In genomic region chr14:22500525-22500924, GRCh38 we compare ENCODE assay signal across 18 cellular contexts.
DNase-seq lines count a peak whose midpoint lies in the region; ATAC-seq, FAIRE-seq and TF ChIP-seq lines count a peak whose summit lies in the region.
"Had no signal": no experiment of that assay in that cellular context is flagged by ENCODE, and none has a peak within 500 bp of the region (broad histone marks: within the 10 kb centered on the region; RNA-seq: fewer than 3 reads in every experiment).

No MANE protein-coding gene starts in this region.

- peak overlapping the region; percentile 87 for H3K4me3 Mint-ChIP-seq in activated naive CD4-positive, alpha-beta T cell treated with anti-CD3 and anti-CD28 coated beads for 36 hours
- H3K4me3 Mint-ChIP-seq in stimulated activated memory B cell treated with anti-CD40 and anti-IgM and Interleukin-4, amounts not matched to agents 10 μg/mL and 1 μg/mL and 100 μg/mL, for 72 hours: no peak overlapping the region

- H3K27me3 ChIP-seq in SU-DHL-6 (ENCODE audit: low read length) (no peaks in the 10 kb centered on the region), GM12878 (replicated peaks in 1 of 2; ENCODE audit: control insufficient read depth in 2 of 2, insufficient read depth in 2 of 2, low read length in 1 of 2) (no peaks in the 10 kb centered on the region), PC-3 (ENCODE audit: low read length) (no peaks in the 10 kb centered on the region)

- H3F3A ChIP-seq in SU-DHL-6 (ENCODE audit: insufficient read depth): peaks cover 6% of the 10 kb centered on the region; the same call in 1 of the 2 replicates
- H3F3A ChIP-seq in PC-3 (ENCODE audit: low read length, unreplicated experiment): no peaks in the 10 kb centered on the region

- H3K4me1 ChIP-seq in GM12878 (ENCODE audit: control insufficient read depth, insufficient read depth, low read length) (peaks cover 42% of the 10 kb centered on the region), PC-3 (ENCODE audit: insufficient read depth, low read length) (no peaks in the 10 kb centered on the region)

- FAIRE-seq in GM12878 (lab: Jason Lieb, UNC): no peak
- FAIRE-seq: keratinocyte had no signal

- CTCF ChIA-PET in activated naive CD4-positive, alpha-beta T cell treated with anti-CD3 and anti-CD28 coated beads for 36 hours (lab: Charles Lee): interaction anchor here (0.7 to 1.8 kb wide), 4 partner anchors 8 to 70 kb away, joined by 3 to 5 read pairs (median 4); no protein-coding TSS in a partner anchor
- CTCF ChIA-PET in GM12878 (lab: Yijun Ruan, JAX) (interaction anchor here (0.9 to 2.2 kb wide), 8 partner anchors 10 to 111 kb away, joined by 3 to 5 read pairs (median 4); no protein-coding TSS in a partner anchor), PC-3 (lab: Charles Lee) (no interaction called here)

- H3K27me3 Mint-ChIP-seq in activated naive CD4-positive, alpha-beta T cell treated with anti-CD3 and anti-CD28 coated beads for 36 hours (ENCODE audit: low read depth): no peaks in the 10 kb centered on the region
- no peaks in the 10 kb centered on the region for H3K27me3 Mint-ChIP-seq in stimulated activated memory B cell treated with anti-CD40 and anti-IgM and Interleukin-4, amounts not matched to agents 10 μg/mL and 1 μg/mL and 100 μg/mL, for 72 hours

- H3K79me2 ChIP-seq in SU-DHL-6 (ENCODE audit: insufficient read depth, low read length): 0 out of 2 replicates have a peak, but pooled peaks cover 7% of the 10 kb centered on the region
- peaks cover 16% of the 10 kb centered on the region for H3K79me2 ChIP-seq in GM12878 (ENCODE audit: control insufficient read depth, insufficient read depth, low read length)
- no peaks in the 10 kb centered on the region for H3K79me2 ChIP-seq in PC-3 (ENCODE audit: low read length)

- H3K36me3 ChIP-seq in SU-DHL-6 (ENCODE audit: low read length) (no peaks in the 10 kb centered on the region), GM12878 (ENCODE audit: control insufficient read depth in 2 of 2, insufficient read depth in 2 of 2, low read length in 1 of 2) (no peaks in the 10 kb centered on the region; a peak in 1 of 4 replicates), PC-3 (ENCODE audit: low read depth, low read length) (no peaks in the 10 kb centered on the region)

- H2AFZ ChIP-seq in SU-DHL-6 (ENCODE audit: low read depth, low read length, severe bottlenecking): no peak overlapping the region
- no peak overlapping the region; the same call in 1 of the 2 replicates for H2AFZ ChIP-seq in GM12878 (ENCODE audit: control insufficient read depth, low read depth, low read length)
- no peak overlapping the region for H2AFZ ChIP-seq in PC-3 (ENCODE audit: low read length)

- intact Hi-C loops in activated naive CD4-positive, alpha-beta T cell treated with anti-CD3 and anti-CD28 coated beads for 36 hours (cut with micrococcal nuclease): loop anchor here (10.0 kb wide), 1 partner anchor 276 kb away; no protein-coding TSS in a partner anchor
- intact Hi-C loops in GM12878 (cut with micrococcal nuclease; ENCODE audit: unreplicated experiment) (no loop called here), PC-3 (cut with micrococcal nuclease) (no loop called here)

- SMC1A ChIA-PET in GM12878 (lab: Charles Lee; ENCODE audit: uncharacterized antibody, unreplicated experiment): interaction anchor here (0.7 to 19.9 kb wide), 13 partner anchors 9 to 56 kb away, joined by 3 to 357 read pairs (median 6); no protein-coding TSS in a partner anchor

- H3K9me3 Mint-ChIP-seq in activated naive CD4-positive, alpha-beta T cell treated with anti-CD3 and anti-CD28 coated beads for 36 hours: no peaks in the 10 kb centered on the region
- no peaks in the 10 kb centered on the region for H3K9me3 Mint-ChIP-seq in stimulated activated memory B cell treated with anti-CD40 and anti-IgM and Interleukin-4, amounts not matched to agents 10 μg/mL and 1 μg/mL and 100 μg/mL, for 72 hours

- no peak for TF ChIP-seq EP300 in GM12878 (IDR thresholded peaks at IDR 0.05; ENCODE audit: borderline replicate concordance in 1 of 2, control insufficient read depth in 1 of 2, low read depth in 2 of 2, low read length in 2 of 2)

- TF ChIP-seq CTCF in SU-DHL-6 (IDR thresholded peaks at IDR 0.05; ENCODE audit: insufficient read depth, low read length, poor library complexity, severe bottlenecking) (no peak), GM12878 (IDR thresholded peaks at IDR 0.05 in 2 of 3, conservative IDR thresholded peaks at IDR 0.05 in 1 of 3; ENCODE audit: control insufficient read depth in 2 of 3, extremely low read depth in 1 of 3, insufficient read depth in 1 of 3, low read depth in 3 of 3, low read length in 3 of 3) (no peak), PC-3 (conservative IDR thresholded peaks at IDR 0.05; ENCODE audit: low read depth, low read length) (no peak)

- H3K27ac ChIP-seq in SU-DHL-6 (ENCODE audit: low read depth, low read length) (0 out of 2 replicates have a peak overlapping the region, but pooled peaks have one; percentile 4), GM12878 (ENCODE audit: control insufficient read depth, insufficient read depth) (no peak overlapping the region), PC-3 (ENCODE audit: low read length) (no peak overlapping the region)

- no peak for DNase-seq in activated naive CD4-positive, alpha-beta T cell treated with anti-CD3 and anti-CD28 coated beads for 36 hours
- no peak for DNase-seq in activated naive CD4-positive, alpha-beta T cell (lab: John Stamatoyannopoulos, UW)
- DNase-seq in GM12878 (ENCODE audit: low read depth, low spot score) (no peak), NCI-H345 (lab: John Stamatoyannopoulos, UW) (no peak), PC-3 (no peak)
- DNase-seq: activated CD8-positive, alpha-beta memory T cell treated with anti-CD3 and anti-CD28 coated beads, Interleukin-2, amount 50 U/mL, for 4 hours; Calu3; effector CD8-positive, alpha-beta T cell; Kasumi-1; NCI-H1105 treated with DMSO at 0.1 percent for 48 hours; NCI-H2107; NCI-H526 had no signal

- peak overlapping the region; percentile 98 for H3K27ac Mint-ChIP-seq in activated naive CD4-positive, alpha-beta T cell treated with anti-CD3 and anti-CD28 coated beads for 36 hours
- peak overlapping the region; percentile 98 for H3K27ac Mint-ChIP-seq in stimulated activated memory B cell treated with anti-CD40 and anti-IgM and Interleukin-4, amounts not matched to agents 10 μg/mL and 1 μg/mL and 100 μg/mL, for 72 hours

- H3K4me2 ChIP-seq in SU-DHL-6 (ENCODE audit: low read depth, low read length, poor library complexity, severe bottlenecking) (no peak overlapping the region), GM12878 (ENCODE audit: control insufficient read depth, insufficient read depth) (no peak overlapping the region), PC-3 (ENCODE audit: low read length) (no peak overlapping the region)

- H3K9ac ChIP-seq in SU-DHL-6 (ENCODE audit: low read length) (no peak overlapping the region), GM12878 (ENCODE audit: control insufficient read depth, insufficient read depth, low read length) (no peak overlapping the region; the same call in 1 of the 2 replicates), PC-3 (ENCODE audit: low read length) (no peak overlapping the region)

- H4K20me1 ChIP-seq in SU-DHL-6 (ENCODE audit: low read depth, low read length) (no peaks in the 10 kb centered on the region), GM12878 (ENCODE audit: control insufficient read depth, insufficient read depth) (no peaks in the 10 kb centered on the region), PC-3 (ENCODE audit: low read length) (no peaks in the 10 kb centered on the region)

- no peaks in the 10 kb centered on the region for H3K9me3 ChIP-seq in SU-DHL-6 (ENCODE audit: insufficient read depth, low read length)
- H3K9me3 ChIP-seq in GM12878 (replicated peaks; ENCODE audit: control insufficient read depth, insufficient read depth, low read length): no peaks in the 10 kb centered on the region; the same call in 2 of the 3 replicates
- no peaks in the 10 kb centered on the region for H3K9me3 ChIP-seq in PC-3 (ENCODE audit: low read length)

- no peak for ATAC-seq in GM12878
- no peak for ATAC-seq in stimulated activated memory B cell treated with anti-CD40 and anti-IgM and Interleukin-4, amounts not matched to agents 10 μg/mL and 1 μg/mL and 100 μg/mL, for 72 hours
- ATAC-seq in HG03025 (IDR thresholded peaks at IDR 0.05; ENCODE audit: low FRiP score, unreplicated experiment): no peak
- no peak for ATAC-seq in PC-3
- ATAC-seq: Panc1, SK-N-SH treated with all-trans-retinoic acid at 6 μM for 48 hours had no signal

- no peaks in the 10 kb centered on the region for H3K9me2 ChIP-seq in SU-DHL-6 (replicated peaks; ENCODE audit: insufficient read depth, low read length)
- H3K9me2 ChIP-seq in PC-3 (replicated peaks; ENCODE audit: low read length): no peaks in the 10 kb centered on the region

- no peak for TF ChIP-seq POLR2A in GM12878 (IDR thresholded peaks at IDR 0.05; ENCODE audit: low read depth, low read length)

- POLR2A ChIA-PET in GM12878 (lab: Charles Lee): interaction anchor here (0.6 to 35.4 kb wide), 5 partner anchors 1 to 803 kb away, joined by 3 to 875 read pairs (median 3); no protein-coding TSS in a partner anchor
- POLR2A ChIA-PET in PC-3 (lab: Charles Lee; ENCODE audit: unreplicated experiment): no interaction called here

- BruUV-seq in GM12878 (replicated peaks; lab: Mats Ljungman, UMichigan): no TSS peak
- BruUV-seq in PC-3 (replicated peaks; lab: Mats Ljungman, UMichigan): no TSS peak

- H3K4me3 ChIP-seq in SU-DHL-6 (ENCODE audit: insufficient read depth, low read length, poor library complexity, severe bottlenecking): no peak overlapping the region
- H3K4me3 ChIP-seq in GM12878: no peak overlapping the region
- no peak overlapping the region for H3K4me3 ChIP-seq in PC-3 (ENCODE audit: low read length)

- 51% methylated on average over 2 of the region's 2 CpGs for WGBS in GM12878 (ENCODE audit: insufficient coverage, insufficient replicate concordance, low lambda C conversion rate, missing lambda C conversion rate)

- peaks cover 95% of the 10 kb centered on the region for H3K36me3 Mint-ChIP-seq in activated naive CD4-positive, alpha-beta T cell treated with anti-CD3 and anti-CD28 coated beads for 36 hours (ENCODE audit: low read depth)
- peaks cover 13% of the 10 kb centered on the region for H3K36me3 Mint-ChIP-seq in stimulated activated memory B cell treated with anti-CD40 and anti-IgM and Interleukin-4, amounts not matched to agents 10 μg/mL and 1 μg/mL and 100 μg/mL, for 72 hours

- peaks cover 20% of the 10 kb centered on the region for H3K4me1 Mint-ChIP-seq in activated naive CD4-positive, alpha-beta T cell treated with anti-CD3 and anti-CD28 coated beads for 36 hours (ENCODE audit: low read depth)
- peaks cover 68% of the 10 kb centered on the region for H3K4me1 Mint-ChIP-seq in stimulated activated memory B cell treated with anti-CD40 and anti-IgM and Interleukin-4, amounts not matched to agents 10 μg/mL and 1 μg/mL and 100 μg/mL, for 72 hours

- TF ChIP-seq RAD21 in GM12878 (IDR thresholded peaks at IDR 0.05; ENCODE audit: insufficient read depth, low read depth, low read length): no peak

- RAD21 ChIA-PET in GM12878 (lab: Charles Lee; ENCODE audit: unreplicated experiment): interaction anchor here (1.2 to 27.9 kb wide), 5 partner anchors 7 to 47 kb away, joined by 3 to 797 read pairs (median 5); no protein-coding TSS in a partner anchor

- in situ Hi-C loops in GM12878 (cut with MboI): no loop called here

TF ChIP-seq in GM12878, 131 proteins besides CTCF, POLR2A, EP300 and RAD21:
- TF ChIP-seq NR2C1 (IDR thresholded peaks at IDR 0.05) (no peak), SPI1 (IDR thresholded peaks at IDR 0.05; ENCODE audit: borderline replicate concordance, insufficient read depth, low read depth, low read length) (peak; percentile 6; the same call in 1 of the 2 replicates)
